In the genomic region with DNA sequence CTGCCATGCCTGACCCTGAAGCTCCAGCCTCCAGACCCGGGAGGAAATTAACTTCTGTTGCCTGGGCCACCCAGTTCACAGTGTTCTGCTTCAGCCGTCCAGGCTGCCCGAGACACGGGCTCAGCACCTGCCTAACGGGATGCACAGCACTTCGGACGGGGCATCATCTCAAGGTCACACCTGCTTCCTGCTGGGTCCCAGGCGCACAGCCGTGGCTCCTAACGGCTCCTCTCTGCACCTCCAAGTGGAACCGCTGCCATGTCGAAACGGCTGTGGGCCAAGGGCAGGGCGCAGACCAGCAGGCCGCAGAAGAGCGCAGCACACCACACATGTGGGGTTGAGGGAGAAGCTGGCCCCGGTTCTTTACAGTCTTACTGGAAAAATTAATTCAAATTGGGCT, we compare ENCODE assay signal across 16 cellular contexts. TPM values are rescaled to one million over a fixed set of nuclear protein-coding genes. Genes with fewer than 3 reads are reported as not detected.
DNase-seq lines count a peak whose midpoint lies in the region; ATAC-seq, FAIRE-seq and TF ChIP-seq lines count a peak whose summit lies in the region.
"Had no signal": no experiment of that assay in that cellular context is flagged by ENCODE, and none has a peak within 500 bp of the region (broad histone marks: within the 10 kb centered on the region; RNA-seq: fewer than 3 reads in every experiment).

No MANE protein-coding gene starts in this region.

- peak overlapping the region; percentile 2 for H4K91ac ChIP-seq in mesenchymal stem cell (ENCODE audit: low read length)

- no peaks in the 10 kb centered on the region for H3K27me3 ChIP-seq in mesenchymal stem cell (ENCODE audit: control insufficient read depth in 1 of 2, insufficient read depth in 1 of 2, low read length in 2 of 2)
- H3K27me3 ChIP-seq: BE2C had no signal

- H3K79me1 ChIP-seq in mesenchymal stem cell (replicated peaks; ENCODE audit: low read length, poor library complexity, severe bottlenecking): peaks cover 61% of the 10 kb centered on the region

- no peak overlapping the region for H2AK5ac ChIP-seq in mesenchymal stem cell (ENCODE audit: low read length, severe bottlenecking)

- H4K8ac ChIP-seq in mesenchymal stem cell (ENCODE audit: low read length): no peak overlapping the region

- DNase-seq in kidney: peak; percentile 54
- no peak for DNase-seq in mesenchymal stem cell
- DNase-seq in sciatic nerve (ENCODE audit: low spot score): peak; percentile 31
- no peak for DNase-seq in T-helper 2 cell treated with Interferon-gamma antibody and Interleukin-4, amounts not matched to agents 5 μg/mL and 100 μg/mL, for 36 hours (ENCODE audit: low spot score)
- no peak for DNase-seq in stimulated activated CD4-positive, alpha-beta T cell treated with anti-CD3 and anti-CD28 coated beads, Interleukin-4, amount 100 ng/mL, for 24 hours
- DNase-seq in NCI-H524 treated with DMSO at 0.1 percent for 48 hours (lab: John Stamatoyannopoulos, UW): no peak
- DNase-seq: BE2C; CD4-positive, alpha-beta memory T cell; DMS79; GOT3; HCEC 1CT; HFFc6 had no signal

- H2AFZ ChIP-seq in mesenchymal stem cell (ENCODE audit: low read depth, low read length): no peak overlapping the region

- TF ChIP-seq CTCF in kidney (IDR thresholded peaks at IDR 0.05; ENCODE audit: borderline replicate concordance, extremely low read depth, insufficient read depth): no peak

- H3K14ac ChIP-seq in mesenchymal stem cell (ENCODE audit: low read length in 2 of 2): no peak overlapping the region

- no peak overlapping the region for H2BK5ac ChIP-seq in mesenchymal stem cell (ENCODE audit: low read depth, low read length, poor library complexity, severe bottlenecking)

- no peak overlapping the region for H3K4ac ChIP-seq in mesenchymal stem cell (ENCODE audit: low read depth in 1 of 2, low read length in 2 of 2)

- H3K9me3 Mint-ChIP-seq in T-helper 2 cell treated with Interferon-gamma antibody and Interleukin-4, amounts not matched to agents 5 μg/mL and 100 μg/mL, for 36 hours: no peaks in the 10 kb centered on the region
- H3K9me3 Mint-ChIP-seq: HFFc6 had no signal

- H3K36me3 ChIP-seq in kidney (ENCODE audit: control insufficient read depth in 1 of 2, insufficient read depth in 2 of 2, low read length in 2 of 2): peaks cover 0 to 3% of the 10 kb centered on the region in 2 donors
- peaks cover 14 to 42% of the 10 kb centered on the region in 2 experiments for H3K36me3 ChIP-seq in mesenchymal stem cell (ENCODE audit: control insufficient read depth in 1 of 2, insufficient read depth in 2 of 2, low read depth in 1 of 2, low read length in 2 of 2)
- H3K36me3 ChIP-seq: BE2C had no signal

- intact Hi-C loops in kidney (cut with DNase I) (no loop called here), sciatic nerve (cut with DNase I) (no loop called here)

- no peak overlapping the region for H2BK15ac ChIP-seq in mesenchymal stem cell (ENCODE audit: low read depth, poor library complexity, severe bottlenecking)

- H2BK120ac ChIP-seq in mesenchymal stem cell (ENCODE audit: low read depth, low read length): no peak overlapping the region

- H3K4me3 Mint-ChIP-seq in T-helper 2 cell treated with Interferon-gamma antibody and Interleukin-4, amounts not matched to agents 5 μg/mL and 100 μg/mL, for 36 hours: no peak overlapping the region
- H3K4me3 Mint-ChIP-seq: CD4-positive, alpha-beta memory T cell; HFFc6 had no signal

- H3K36me3 Mint-ChIP-seq in T-helper 2 cell treated with Interferon-gamma antibody and Interleukin-4, amounts not matched to agents 5 μg/mL and 100 μg/mL, for 36 hours (ENCODE audit: low read depth): peaks cover 10% of the 10 kb centered on the region

- FAIRE-seq in kidney (lab: Jason Lieb, UNC): no peak
- FAIRE-seq: A549, GM12878, GM18507 had no signal

- H3K27me3 Mint-ChIP-seq in T-helper 2 cell treated with Interferon-gamma antibody and Interleukin-4, amounts not matched to agents 5 μg/mL and 100 μg/mL, for 36 hours (ENCODE audit: low read depth): no peaks in the 10 kb centered on the region
- H3K27me3 Mint-ChIP-seq: CD4-positive, alpha-beta memory T cell had no signal

- H3K4me1 Mint-ChIP-seq in T-helper 2 cell treated with Interferon-gamma antibody and Interleukin-4, amounts not matched to agents 5 μg/mL and 100 μg/mL, for 36 hours (ENCODE audit: low read depth): peaks cover 2% of the 10 kb centered on the region

- H3K9ac ChIP-seq in kidney (ENCODE audit: low read length in 2 of 2) (no peak overlapping the region), mesenchymal stem cell (ENCODE audit: low read length) (no peak overlapping the region)

- no peak overlapping the region for H3K18ac ChIP-seq in mesenchymal stem cell (ENCODE audit: low read depth in 1 of 2, low read length in 2 of 2)

- H3K4me3 ChIP-seq in kidney (ENCODE audit: low read length in 2 of 2): no peak overlapping the region
- H3K4me3 ChIP-seq in mesenchymal stem cell (ENCODE audit: insufficient read depth in 1 of 2, low read depth in 1 of 2, low read length in 2 of 2): peak overlapping the region in 1 of 2 experiments; percentile 23
- H3K4me3 ChIP-seq: A549, GM12878 had no signal

- no peak overlapping the region for H3K4me2 ChIP-seq in mesenchymal stem cell (ENCODE audit: low read length, poor library complexity, severe bottlenecking)
- H3K4me2 ChIP-seq: A549 had no signal

- no peak overlapping the region for H2BK12ac ChIP-seq in mesenchymal stem cell (ENCODE audit: low read length in 2 of 2)

- H3K9me3 ChIP-seq in kidney (ENCODE audit: control insufficient read depth in 1 of 2, low read length in 2 of 2): no peaks in the 10 kb centered on the region
- H3K9me3 ChIP-seq in mesenchymal stem cell (ENCODE audit: control insufficient read depth, low read length): no peaks in the 10 kb centered on the region
- H3K9me3 ChIP-seq: A549, BE2C had no signal

- H3K27ac ChIP-seq in kidney (ENCODE audit: low read depth in 2 of 2, low read length in 2 of 2) (no peak overlapping the region), mesenchymal stem cell (ENCODE audit: low read length, poor library complexity, severe bottlenecking) (no peak overlapping the region)
- H3K27ac ChIP-seq: A549, C4-2B had no signal

- peaks cover 0 to 3% of the 10 kb centered on the region in 2 donors for H3K4me1 ChIP-seq in kidney (ENCODE audit: control insufficient read depth in 1 of 2, insufficient read depth in 1 of 2, low read depth in 1 of 2, low read length in 2 of 2)
- peaks cover 8% of the 10 kb centered on the region for H3K4me1 ChIP-seq in mesenchymal stem cell (ENCODE audit: control insufficient read depth, insufficient read depth, low read depth, low read length)
- H3K4me1 ChIP-seq: A549, BE2C had no signal

- WGBS in mesenchymal stem cell: 94% methylated on average over 17 of the region's 17 CpGs

- no peak overlapping the region for H3K27ac Mint-ChIP-seq in T-helper 2 cell treated with Interferon-gamma antibody and Interleukin-4, amounts not matched to agents 5 μg/mL and 100 μg/mL, for 36 hours
- H3K27ac Mint-ChIP-seq: HFFc6 had no signal

- no peak for ATAC-seq in sciatic nerve
- ATAC-seq: A549, GM12878 had no signal

- no peak overlapping the region for H3K23ac ChIP-seq in mesenchymal stem cell (ENCODE audit: low read length in 2 of 2)

RNA-seq across cellular contexts. Expression of gene EIPR1, which starts 59.7 kb away (rescaled TPM):
- total RNA-seq in kidney: 28.2 TPM
- 37.8 TPM for polyA plus RNA-seq in kidney (ENCODE audit: insufficient read depth, low read depth, low replicate concordance)
- polyA plus RNA-seq in mesenchymal stem cell (2013, experiment 1 of 2): 17.5 TPM
- 16.9 TPM for polyA plus RNA-seq in mesenchymal stem cell (2013, experiment 2 of 2)
- 14.7 TPM for total RNA-seq in sciatic nerve

Comparison
In these comparisons a context has a peak if more than half of its experiments do, and no peak if none do; other contexts are left out.
1. DNase-seq: peak in kidney (single experiment) and sciatic nerve (single experiment); none in mesenchymal stem cell (single experiment), T-helper 2 cell treated with Interferon-gamma antibody and Interleukin-4, amounts not matched to agents 5 μg/mL and 100 μg/mL, for 36 hours (single experiment), stimulated activated CD4-positive, alpha-beta T cell treated with anti-CD3 and anti-CD28 coated beads, Interleukin-4, amount 100 ng/mL, for 24 hours (single experiment) and NCI-H524 treated with DMSO at 0.1 percent for 48 hours (single experiment).